Comparison of ENCODE assay signal across 1 cellular context in the genomic region with DNA sequence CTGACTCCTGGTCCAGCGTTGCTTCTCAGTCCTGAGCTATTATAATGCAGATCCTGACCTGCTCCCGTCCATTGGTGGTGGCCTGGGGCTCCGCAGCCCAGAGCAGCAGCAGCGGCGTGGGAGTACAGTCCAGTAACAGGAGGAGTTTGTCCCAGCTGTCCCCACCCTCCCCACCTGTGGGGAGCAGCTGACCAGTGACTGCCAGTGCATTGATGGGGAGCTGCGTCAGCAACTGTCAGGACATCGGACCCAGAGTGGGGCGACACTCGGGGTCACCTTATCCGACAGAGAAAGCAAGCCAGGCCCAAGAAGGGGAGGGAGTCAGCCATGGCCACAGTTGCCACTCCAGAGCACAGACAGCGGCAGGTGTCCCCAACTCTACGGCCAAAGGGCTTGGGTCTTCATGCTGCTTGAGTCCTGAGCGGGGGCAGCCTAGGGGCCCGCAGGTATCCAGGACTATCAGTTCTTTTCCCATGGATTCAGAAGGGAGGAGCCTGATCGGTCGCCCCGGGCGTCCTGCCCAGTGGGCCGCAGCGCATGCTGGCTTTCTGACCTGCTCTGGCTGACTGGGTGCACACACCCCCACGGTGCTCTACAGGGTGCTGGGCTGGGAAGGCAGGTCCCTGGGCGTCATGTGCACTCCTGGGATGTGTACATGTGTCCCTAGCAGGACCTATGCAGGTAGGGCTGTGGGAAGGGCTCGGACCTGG.
TF ChIP-seq lines count a peak whose summit lies in the region.

No MANE protein-coding gene starts in this region.

TF ChIP-seq in SK-N-SH treated with all-trans-retinoic acid at 6 μM for 48 hours, 23 proteins besides CTCF, POLR2A, EP300 and RAD21 (continued from another document):
- TF ChIP-seq, protein P1, sequence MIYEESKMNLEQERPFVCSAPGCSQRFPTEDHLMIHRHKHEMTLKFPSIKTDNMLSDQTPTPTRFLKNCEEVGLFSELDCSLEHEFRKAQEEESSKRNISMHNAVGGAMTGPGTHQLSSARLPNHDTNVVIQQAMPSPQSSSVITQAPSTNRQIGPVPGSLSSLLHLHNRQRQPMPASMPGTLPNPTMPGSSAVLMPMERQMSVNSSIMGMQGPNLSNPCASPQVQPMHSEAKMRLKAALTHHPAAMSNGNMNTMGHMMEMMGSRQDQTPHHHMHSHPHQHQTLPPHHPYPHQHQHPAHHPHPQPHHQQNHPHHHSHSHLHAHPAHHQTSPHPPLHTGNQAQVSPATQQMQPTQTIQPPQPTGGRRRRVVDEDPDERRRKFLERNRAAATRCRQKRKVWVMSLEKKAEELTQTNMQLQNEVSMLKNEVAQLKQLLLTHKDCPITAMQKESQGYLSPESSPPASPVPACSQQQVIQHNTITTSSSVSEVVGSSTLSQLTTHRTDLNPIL (CRISPR knock-in tag; IDR thresholded peaks at IDR 0.05; ENCODE audit: low read depth): no peak
- no peak for TF ChIP-seq SNAI2 (CRISPR knock-in tag; IDR thresholded peaks at IDR 0.05)
- TF ChIP-seq ZFP30 (CRISPR knock-in tag; IDR thresholded peaks at IDR 0.05): no peak
